20 cellular contexts compared by ENCODE assay signal in genomic region chr3:142097099-142097843, GRCh38. TPM values are rescaled to one million over a fixed set of nuclear protein-coding genes. Genes with fewer than 3 reads are reported as not detected.
DNase-seq lines count a peak whose midpoint lies in the region; ATAC-seq, FAIRE-seq and TF ChIP-seq lines count a peak whose summit lies in the region.
"Had no signal": no experiment of that assay in that cellular context is flagged by ENCODE, and none has a peak within 500 bp of the region (broad histone marks: within the 10 kb centered on the region; RNA-seq: fewer than 3 reads in every experiment).

No MANE protein-coding gene starts in this region.

- H3K27me3 Mint-ChIP-seq in naive thymus-derived CD8-positive, alpha-beta T cell = no peaks in the 10 kb centered on the region
- H3K27me3 Mint-ChIP-seq: B cell had no signal

- no peaks in the 10 kb centered on the region for H3K36me3 ChIP-seq in HepG2 (replicated peaks in 1 of 2; ENCODE audit: control insufficient read depth in 1 of 2, insufficient read depth in 2 of 2, low read length in 2 of 2)
- H3K36me3 ChIP-seq in right lobe of liver = no peaks in the 10 kb centered on the region
- no peaks in the 10 kb centered on the region for H3K36me3 ChIP-seq in KMS-11 (ENCODE audit: insufficient read depth)
- H3K36me3 ChIP-seq in OCI-LY7 (ENCODE audit: insufficient read depth, low read length) = peaks cover 49% of the 10 kb centered on the region
- no peaks in the 10 kb centered on the region for H3K36me3 ChIP-seq in HAP-1 (replicated peaks)
- H3K36me3 ChIP-seq: BLaER1 treated with 17β-estradiol and CSF1 and Interleukin-3, amounts not matched to agents 10 nM and 100 nM had no signal

- TF ChIP-seq POLR2A in HepG2 (IDR thresholded peaks at IDR 0.05; ENCODE audit: insufficient read depth in 1 of 2, low read depth in 2 of 2, low read length in 2 of 2) (no peak), right lobe of liver (IDR thresholded peaks at IDR 0.05) (no peak)

- H3K4me2 ChIP-seq in HepG2 (ENCODE audit: low read depth, low read length) (no peak overlapping the region), KMS-11 (peak overlapping the region; percentile 54), OCI-LY7 (ENCODE audit: low read length) (peak overlapping the region; percentile 65)
- H3K4me2 ChIP-seq: BLaER1 treated with 17β-estradiol and CSF1 and Interleukin-3, amounts not matched to agents 10 nM and 100 nM; GM23338 had no signal

- peaks cover 1 to 5% (median 4%) of the 10 kb centered on the region in 4 donors for H3K4me1 Mint-ChIP-seq in naive thymus-derived CD8-positive, alpha-beta T cell
- H3K4me1 Mint-ChIP-seq: GM23338 had no signal

- H3K36me3 Mint-ChIP-seq in naive thymus-derived CD8-positive, alpha-beta T cell = peaks cover 0 to 7% (median 4%) of the 10 kb centered on the region in 3 donors

- H4K20me1 ChIP-seq in HepG2 (ENCODE audit: insufficient read depth, low read length) = no peaks in the 10 kb centered on the region
- no peaks in the 10 kb centered on the region for H4K20me1 ChIP-seq in KMS-11 (ENCODE audit: insufficient read depth)
- no peaks in the 10 kb centered on the region for H4K20me1 ChIP-seq in OCI-LY7 (ENCODE audit: insufficient read depth, low read length)
- H4K20me1 ChIP-seq: BLaER1 treated with 17β-estradiol and CSF1 and Interleukin-3, amounts not matched to agents 10 nM and 100 nM had no signal

- no peak overlapping the region for H3K4me3 ChIP-seq in HepG2 (replicated peaks in 1 of 3; ENCODE audit: insufficient read depth in 1 of 3, low read depth in 2 of 3, low read length in 3 of 3)
- H3K4me3 ChIP-seq in right lobe of liver = no peak overlapping the region
- H3K4me3 ChIP-seq in KMS-11 (IDR thresholded peaks at IDR 0.05; ENCODE audit: insufficient read depth, low read depth, low read length) = no peak overlapping the region
- H3K4me3 ChIP-seq in OCI-LY7 (ENCODE audit: low read depth, low read length, poor library complexity, severe bottlenecking) = peak overlapping the region; percentile 35
- no peak overlapping the region for H3K4me3 ChIP-seq in HAP-1
- H3K4me3 ChIP-seq: BLaER1 treated with 17β-estradiol and CSF1 and Interleukin-3, amounts not matched to agents 10 nM and 100 nM; GM23338 had no signal

- H2AFZ ChIP-seq in HepG2 (ENCODE audit: low read length) (no peak overlapping the region), KMS-11 (ENCODE audit: low read depth) (no peak overlapping the region), OCI-LY7 (ENCODE audit: low read length) (no peak overlapping the region; the same call in 1 of the 2 replicates)
- H2AFZ ChIP-seq: GM23338 had no signal

- 98% methylated on average over 4 of the region's 4 CpGs for WGBS in HepG2 (ENCODE audit: low lambda C conversion rate)
- no CpG with 5 or more reads among the region's 4 CpGs for WGBS in right lobe of liver (ENCODE audit: insufficient coverage, low coverage, low lambda C conversion rate, missing lambda C conversion rate)

- H3K79me2 ChIP-seq in HepG2 (ENCODE audit: insufficient read depth, low read length) = peaks cover 2% of the 10 kb centered on the region
- no peaks in the 10 kb centered on the region for H3K79me2 ChIP-seq in KMS-11 (ENCODE audit: insufficient read depth, low read depth)
- peaks cover 36% of the 10 kb centered on the region; the same call in 1 of the 2 replicates for H3K79me2 ChIP-seq in OCI-LY7 (ENCODE audit: insufficient read depth, low read depth, low read length)

- ATAC-seq in HepG2 (no peak), right lobe of liver (no peak), GM19351 (IDR thresholded peaks at IDR 0.05; ENCODE audit: unreplicated experiment) (no peak)
- ATAC-seq in naive thymus-derived CD8-positive, alpha-beta T cell = no peak
- ATAC-seq: CD8-positive, alpha-beta T cell; GM23338; HCT116 had no signal

- no peak for DNase-seq in HepG2 (ENCODE audit: low spot score)
- DNase-seq in right lobe of liver = no peak
- DNase-seq in OCI-LY7 (ENCODE audit: low spot score) = no peak
- no peak for DNase-seq in naive thymus-derived CD8-positive, alpha-beta T cell
- DNase-seq in HAP-1 (ENCODE audit: low spot score in 2 of 2) = no peak
- DNase-seq: 8988T; Calu3; CD8-positive, alpha-beta T cell; DMS79 treated with DMSO at 0.1 percent for 48 hours; HFFc6 had no signal

- no peak overlapping the region for H3K27ac ChIP-seq in HepG2 (ENCODE audit: extremely low read length, insufficient read depth, low read length)
- no peak overlapping the region for H3K27ac ChIP-seq in right lobe of liver
- H3K27ac ChIP-seq in KMS-11 = peak overlapping the region; percentile 68; the same call in 1 of the 2 replicates
- H3K27ac ChIP-seq in OCI-LY7 (ENCODE audit: low read depth, low read length, poor library complexity, severe bottlenecking) = peak overlapping the region; percentile 100
- H3K27ac ChIP-seq: BLaER1 treated with 17β-estradiol and CSF1 and Interleukin-3, amounts not matched to agents 10 nM and 100 nM had no signal

- CTCF ChIA-PET in HepG2 (lab: Yijun Ruan, JAX; ENCODE audit: low intra/inter-chr PET ratio, low total read pairs) (no interaction called here), OCI-LY7 (lab: Charles Lee; ENCODE audit: unreplicated experiment) (interaction anchor here (0.7 kb wide), 1 partner anchor 71 kb away, joined by 3 read pairs; no protein-coding TSS in a partner anchor)

- POLR2A ChIA-PET in HepG2 (lab: Yijun Ruan, JAX) = no interaction called here
- POLR2A ChIA-PET in OCI-LY7 (lab: Charles Lee) = interaction anchor here (0.7 to 3.9 kb wide), 6 partner anchors 8 to 487 kb away, joined by 3 to 21 read pairs (median 6); no protein-coding TSS in a partner anchor
- POLR2A ChIA-PET in naive thymus-derived CD8-positive, alpha-beta T cell (lab: Charles Lee) = no interaction called here

- H3K27me3 ChIP-seq in HepG2 (ENCODE audit: control insufficient read depth in 1 of 2, insufficient read depth in 2 of 2, low read length in 2 of 2) (no peaks in the 10 kb centered on the region), right lobe of liver (no peaks in the 10 kb centered on the region), KMS-11 (ENCODE audit: insufficient read depth, low read depth) (no peaks in the 10 kb centered on the region), HAP-1 (ENCODE audit: low read depth) (no peaks in the 10 kb centered on the region)
- H3K27me3 ChIP-seq: BLaER1 treated with 17β-estradiol and CSF1 and Interleukin-3, amounts not matched to agents 10 nM and 100 nM had no signal

- BruUV-seq in HepG2 (replicated peaks; lab: Mats Ljungman, UMichigan) (no TSS peak), OCI-LY7 (replicated peaks; lab: Mats Ljungman, UMichigan) (no TSS peak)

- intact Hi-C loops in HepG2 (cut with micrococcal nuclease; ENCODE audit: unreplicated experiment) = no loop called here
- intact Hi-C loops in right lobe of liver (cut with DNase I) = no loop called here
- intact Hi-C loops in OCI-LY7 (cut with micrococcal nuclease; ENCODE audit: unreplicated experiment) = loop anchor here (2.0 kb wide), 1 partner anchor 68 kb away; no protein-coding TSS in a partner anchor

- no peak overlapping the region for H3K27ac Mint-ChIP-seq in naive thymus-derived CD8-positive, alpha-beta T cell
- H3K27ac Mint-ChIP-seq: B cell; CD8-positive, alpha-beta T cell; GM23338; HFFc6 had no signal

- H3K9me3 ChIP-seq in HepG2 (ENCODE audit: low read length) = no peaks in the 10 kb centered on the region
- no peaks in the 10 kb centered on the region for H3K9me3 ChIP-seq in right lobe of liver
- peaks cover 6% of the 10 kb centered on the region; the same call in 1 of the 2 replicates for H3K9me3 ChIP-seq in OCI-LY7 (ENCODE audit: low read length)
- no peaks in the 10 kb centered on the region for H3K9me3 ChIP-seq in HAP-1
- H3K9me3 ChIP-seq: BLaER1 treated with 17β-estradiol and CSF1 and Interleukin-3, amounts not matched to agents 10 nM and 100 nM had no signal

- H3K9me3 Mint-ChIP-seq in naive thymus-derived CD8-positive, alpha-beta T cell = no peaks in the 10 kb centered on the region
- H3K9me3 Mint-ChIP-seq: CD8-positive, alpha-beta T cell; GM23338; HFFc6 had no signal

- H3K9ac ChIP-seq in HepG2 (ENCODE audit: insufficient read depth, low read depth, low read length) (no peak overlapping the region), KMS-11 (no peak overlapping the region)
- H3K9ac ChIP-seq: BLaER1 treated with 17β-estradiol and CSF1 and Interleukin-3, amounts not matched to agents 10 nM and 100 nM had no signal

- no peaks in the 10 kb centered on the region for H3K9me2 ChIP-seq in OCI-LY7 (ENCODE audit: insufficient read depth, low read length)

- no peak for TF ChIP-seq EP300 in HepG2 (IDR thresholded peaks at IDR 0.05; ENCODE audit: low read depth in 2 of 2, low read length in 2 of 2)
- TF ChIP-seq EP300 in HepG2 (CRISPR knock-in tag; IDR thresholded peaks at IDR 0.05; ENCODE audit: borderline replicate concordance) = no peak

- no peak for FAIRE-seq in HepG2 (lab: Jason Lieb, UNC)
- FAIRE-seq: GM12891, GM19239, H54, HTR-8/SVneo had no signal

- TF ChIP-seq CTCF in HepG2 (CRISPR knock-in tag; IDR thresholded peaks at IDR 0.05) (no peak), right lobe of liver (IDR thresholded peaks at IDR 0.05) (no peak), KMS-11 (conservative IDR thresholded peaks at IDR 0.05; ENCODE audit: low read depth, low read length) (no peak), OCI-LY7 (conservative IDR thresholded peaks at IDR 0.05; ENCODE audit: low read length) (no peak)

- no peaks in the 10 kb centered on the region for H3K4me1 ChIP-seq in HepG2 (ENCODE audit: insufficient read depth, low read length)
- no peaks in the 10 kb centered on the region for H3K4me1 ChIP-seq in right lobe of liver
- H3K4me1 ChIP-seq in KMS-11 (ENCODE audit: low read depth, poor library complexity, severe bottlenecking) = peaks cover 59% of the 10 kb centered on the region
- peaks cover 98% of the 10 kb centered on the region for H3K4me1 ChIP-seq in OCI-LY7 (ENCODE audit: insufficient read depth, low read length, poor library complexity, severe bottlenecking)
- H3K4me1 ChIP-seq in HAP-1 = no peaks in the 10 kb centered on the region

- H3K4me3 Mint-ChIP-seq in naive thymus-derived CD8-positive, alpha-beta T cell = no peak overlapping the region
- H3K4me3 Mint-ChIP-seq: B cell; CD8-positive, alpha-beta T cell; GM23338; HFFc6 had no signal

- no peak for TF ChIP-seq RAD21 in HepG2 (CRISPR knock-in tag; IDR thresholded peaks at IDR 0.05)

- in situ Hi-C loops in HepG2 (cut with HindIII; ENCODE audit: extremely low pct_ligation_motif_present, low pct_unique_long_range_greater_than_20kb) = no loop called here
- in situ Hi-C loops in HAP-1 (cut with MboI; ENCODE audit: low sequenced_read_pairs) = no loop called here

RNA-seq across cellular contexts. Expression of gene TFDP2, which starts 52.1 kb away (rescaled TPM):
- total RNA-seq in HepG2 (2016; rRNA removed; fragmentation: Illumina TruSeq; extraction: Trizol) (37.4 and 46.2 TPM in 2 replicates), right lobe of liver (10 to 100 TPM; 17.9 to 30.9 (median 24.1) TPM), OCI-LY7 (2022) (99.9 and 147 TPM in 2 replicates)
- 29.2 and 30.3 TPM in 2 replicates for total RNA-seq in HepG2 (2016; cell fraction: cytosol; rRNA removed; fragmentation: Illumina TruSeq; extraction: Trizol; ENCODE audit: low read depth)
- total RNA-seq in HepG2 (2016; cell fraction: insoluble cytoplasmic fraction; rRNA removed; fragmentation: Illumina TruSeq; extraction: Trizol) = 38.1 and 41.0 TPM in 2 replicates
- 56.1 and 67.2 TPM in 2 replicates for total RNA-seq in HepG2 (2016; cell fraction: membrane; rRNA removed; fragmentation: Illumina TruSeq; extraction: Trizol)
- 28.1 and 29.7 TPM in 2 replicates for total RNA-seq in HepG2 (2016; cell fraction: nucleus; rRNA removed; fragmentation: Illumina TruSeq; extraction: Trizol)
- polyA plus RNA-seq in HepG2 (2011; rRNA removed) = 9.9 and 17.9 TPM in 2 replicates
- 6.7 and 8.3 TPM in 2 replicates for polyA plus RNA-seq in HepG2 (2011; cell fraction: cytosol; rRNA removed)
- polyA plus RNA-seq in HepG2 (2011; cell fraction: nucleus; rRNA removed) = 6.3 and 7.3 TPM in 2 replicates
- 10.4 and 16.3 TPM in 2 replicates for polyA plus RNA-seq in HepG2 (2012)
- polyA plus RNA-seq in HepG2 (2016; cell fraction: cytosol; fragmentation: Illumina TruSeq; extraction: Trizol; ENCODE audit: low read depth) = 38.4 and 47.0 TPM in 2 replicates
- 37.3 and 38.6 TPM in 2 replicates for polyA plus RNA-seq in HepG2 (2016; cell fraction: insoluble cytoplasmic fraction; fragmentation: Illumina TruSeq; extraction: Trizol; ENCODE audit: low read depth)
- polyA plus RNA-seq in HepG2 (2016; cell fraction: membrane; fragmentation: Illumina TruSeq; extraction: Trizol; ENCODE audit: low read depth) = 51.0 and 53.3 TPM in 2 replicates
- 18.1 and 22.6 TPM in 2 replicates for polyA plus RNA-seq in HepG2 (2016; cell fraction: nucleus; fragmentation: Illumina TruSeq; extraction: Trizol; ENCODE audit: insufficient read depth, low read depth)
- 17.7 and 20.8 TPM in 2 replicates for polyA minus RNA-seq in HepG2 (2011; rRNA and poly(A)+ RNA removed; ENCODE audit: low replicate concordance)
- 8.7 and 10.9 TPM in 2 replicates for polyA minus RNA-seq in HepG2 (2011; cell fraction: cytosol; rRNA and poly(A)+ RNA removed)
- polyA minus RNA-seq in HepG2 (2011; cell fraction: nucleus; rRNA and poly(A)+ RNA removed) = 15.8 and 16.4 TPM in 2 replicates
- 169 and 201 TPM in 2 replicates for total RNA-seq in OCI-LY7 (2014; rRNA removed; shearing (Covaris generic))
- total RNA-seq in naive thymus-derived CD8-positive, alpha-beta T cell = 10 to 100 TPM; 32.1 to 44.3 TPM
- 10 to 100 TPM; 25.6 to 30.9 (median 27.4) TPM for polyA plus RNA-seq in naive thymus-derived CD8-positive, alpha-beta T cell

Comparison
In these comparisons a context has a peak if more than half of its experiments do, and no peak if none do; other contexts are left out.
1. H3K27ac ChIP-seq: peak in KMS-11 (single experiment) and OCI-LY7 (single experiment); none in HepG2 (single experiment) and right lobe of liver (0 of 3).